In the genomic region with DNA sequence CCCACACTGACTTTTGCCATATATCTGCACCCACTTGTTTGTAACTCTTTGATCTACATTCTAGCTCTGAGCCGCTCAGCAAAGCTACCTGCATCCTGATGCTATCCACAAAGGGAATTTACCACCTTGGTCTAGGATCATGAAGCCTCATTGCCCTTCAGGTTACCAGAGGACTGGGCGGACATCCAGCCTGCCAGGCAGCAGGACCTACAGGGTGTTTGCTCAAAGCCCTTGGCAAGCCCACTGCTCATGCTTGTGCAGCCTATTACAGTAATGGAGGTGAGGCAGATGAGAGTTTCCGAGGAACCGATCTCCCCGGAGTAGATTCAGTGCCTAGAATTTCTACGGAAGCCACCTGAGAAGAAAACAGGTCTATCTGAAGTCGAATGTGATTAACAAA, we compare ENCODE assay signal across 25 cellular contexts.
"Had no signal": no experiment of that assay in that cellular context is flagged by ENCODE, and none has a peak within 500 bp of the region (broad histone marks: within the 10 kb centered on the region; RNA-seq: fewer than 3 reads in every experiment).

No MANE protein-coding gene starts in this region.

- H3K4me1 Mint-ChIP-seq: activated CD4-positive, alpha-beta T cell treated with anti-CD3 and anti-CD28 coated beads for 36 hours; activated CD4-positive, alpha-beta T cell treated with anti-CD3 and anti-CD28 coated beads, Interleukin-2, amount 10 ng/mL, durations not matched to agents 7 days and 5 days; brain had no signal

- H3K27me3 Mint-ChIP-seq: activated T-cell treated with anti-CD3 and anti-CD28 coated beads, Interleukin-2, amount 50 U/mL, for 24 hours had no signal

- H3K36me3 Mint-ChIP-seq: activated naive CD4-positive, alpha-beta T cell treated with anti-CD3 and anti-CD28 coated beads, Interleukin-2, amount 50 U/mL, for 72 hours; brain had no signal

- ATAC-seq: activated CD4-positive, alpha-beta T cell treated with anti-CD3 and anti-CD28 coated beads for 36 hours; activated CD8-positive, alpha-beta T cell treated with anti-CD3 and anti-CD28 coated beads, Interleukin-2, amount 10 ng/mL, durations not matched to agents 7 days and 5 days; activated naive CD4-positive, alpha-beta T cell treated with anti-CD3 and anti-CD28 coated beads, Interleukin-2, amount 50 U/mL, for 72 hours had no signal

- H3K9me3 Mint-ChIP-seq: activated CD4-positive, alpha-beta T cell treated with anti-CD3 and anti-CD28 coated beads, Interleukin-2, amount 10 ng/mL, durations not matched to agents 7 days and 5 days; activated naive CD4-positive, alpha-beta T cell treated with anti-CD3 and anti-CD28 coated beads for 36 hours; activated T-cell treated with anti-CD3 and anti-CD28 coated beads, Interleukin-2, amount 50 U/mL, for 24 hours; T-helper 1 cell treated with Interleukin-12 subunit alpha and Interleukin-12 subunit beta and Interleukin-4 antibody, amounts not matched to agents 30 μg/mL and 1 μg/mL, for 36 hours; T-helper 2 cell treated with Interferon-gamma antibody and Interleukin-4, amounts not matched to agents 5 μg/mL and 100 μg/mL, for 36 hours had no signal

- DNase-seq: activated CD4-positive, alpha-beta T cell treated with anti-CD3 and anti-CD28 coated beads for 36 hours; activated CD4-positive, alpha-beta T cell treated with anti-CD3 and anti-CD28 coated beads, Interleukin-2, amount 10 ng/mL, durations not matched to agents 7 days and 5 days; activated CD4-positive, alpha-beta T cell treated with anti-CD3 and anti-CD28 coated beads, Interleukin-2, amount 50 U/mL, for 48 hours; activated CD8-positive, alpha-beta T cell treated with anti-CD3 and anti-CD28 coated beads, Interleukin-2, amount 10 ng/mL, durations not matched to agents 7 days and 5 days; activated gamma-delta T cell treated with Interleukin-2 at 50 U/mL for 16 hours; activated naive CD4-positive, alpha-beta T cell treated with anti-CD3 and anti-CD28 coated beads for 36 hours; activated T-cell treated with anti-CD3 and anti-CD28 coated beads, Interleukin-2, amount 50 U/mL, for 24 hours; adrenal gland; central memory CD4-positive, alpha-beta T cell; NCI-H1105 treated with DMSO at 0.1 percent for 48 hours; NCI-H1436; NCI-H1694; NCI-H1930; NCI-H2081 treated with DMSO at 0.1 percent for 48 hours; NCI-H345; NCI-H524 treated with DMSO at 0.1 percent for 48 hours; OCI-M1; SHP77 treated with DMSO at 0.1 percent for 48 hours; SK-N-SH had no signal

- H3K27me3 ChIP-seq: adrenal gland, SJSA1 had no signal

- H3K9me3 ChIP-seq: adrenal gland, SJSA1, SK-N-SH had no signal

- H3K4me1 ChIP-seq: adrenal gland, SJSA1 had no signal

- H3K27ac ChIP-seq: adrenal gland, KMS-11, SJSA1 had no signal

- H3K27ac Mint-ChIP-seq: activated CD4-positive, alpha-beta T cell treated with anti-CD3 and anti-CD28 coated beads for 36 hours; activated CD4-positive, alpha-beta T cell treated with anti-CD3 and anti-CD28 coated beads, Interleukin-2, amount 10 ng/mL, durations not matched to agents 7 days and 5 days; activated CD8-positive, alpha-beta T cell treated with anti-CD3 and anti-CD28 coated beads, Interleukin-2, amount 10 ng/mL, durations not matched to agents 7 days and 5 days; activated naive CD4-positive, alpha-beta T cell treated with anti-CD3 and anti-CD28 coated beads for 36 hours; activated naive CD4-positive, alpha-beta T cell treated with anti-CD3 and anti-CD28 coated beads, Interleukin-2, amount 50 U/mL, for 72 hours; activated T-cell treated with anti-CD3 and anti-CD28 coated beads, Interleukin-2, amount 50 U/mL, for 24 hours; brain; T-helper 1 cell treated with Interleukin-12 subunit alpha and Interleukin-12 subunit beta and Interleukin-4 antibody, amounts not matched to agents 30 μg/mL and 1 μg/mL, for 36 hours; T-helper 2 cell treated with Interferon-gamma antibody and Interleukin-4, amounts not matched to agents 5 μg/mL and 100 μg/mL, for 36 hours had no signal

- H3K4me3 Mint-ChIP-seq: activated CD4-positive, alpha-beta T cell treated with anti-CD3 and anti-CD28 coated beads for 36 hours; activated CD4-positive, alpha-beta T cell treated with anti-CD3 and anti-CD28 coated beads, Interleukin-2, amount 10 ng/mL, durations not matched to agents 7 days and 5 days; activated CD8-positive, alpha-beta T cell treated with anti-CD3 and anti-CD28 coated beads, Interleukin-2, amount 10 ng/mL, durations not matched to agents 7 days and 5 days; activated naive CD4-positive, alpha-beta T cell treated with anti-CD3 and anti-CD28 coated beads for 36 hours; activated T-cell treated with anti-CD3 and anti-CD28 coated beads, Interleukin-2, amount 50 U/mL, for 24 hours; brain; T-helper 1 cell treated with Interleukin-12 subunit alpha and Interleukin-12 subunit beta and Interleukin-4 antibody, amounts not matched to agents 30 μg/mL and 1 μg/mL, for 36 hours; T-helper 2 cell treated with Interferon-gamma antibody and Interleukin-4, amounts not matched to agents 5 μg/mL and 100 μg/mL, for 36 hours had no signal

- H3K4me3 ChIP-seq: adrenal gland, SJSA1 had no signal

- H3K36me3 ChIP-seq: adrenal gland, SJSA1 had no signal
